29 cellular contexts compared by ENCODE assay signal in genomic region chr7:5286933-5287332, GRCh38.
"Had no signal": no experiment of that assay in that cellular context is flagged by ENCODE, and none has a peak within 500 bp of the region (broad histone marks: within the 10 kb centered on the region; RNA-seq: fewer than 3 reads in every experiment).

No MANE protein-coding gene starts in this region.

- H3K4me3 Mint-ChIP-seq: mesothelial cell of epicardium; naive B cell; natural killer cell; stimulated activated effector memory CD8-positive, alpha-beta T cell treated with anti-CD3 and anti-CD28 coated beads, Interleukin-12 subunit alpha, Interleukin-12 subunit beta, amount 100 ng/mL, for 72 hours; stimulated activated naive CD8-positive, alpha-beta T cell treated with anti-CD3 and anti-CD28 coated beads, Interleukin-15, Interleukin-2, amounts not matched to agents 100 ng/mL and 50 ng/mL, for 24 hours had no signal

- H3K27ac ChIP-seq: heart left ventricle, left ventricle myocardium inferior, neutrophil, ovary, prostate gland, skin epidermis, suprapubic skin, thoracic aorta, tibial artery, upper lobe of right lung, uterus had no signal

- H3K36me3 ChIP-seq: heart left ventricle, left ventricle myocardium inferior, neutrophil, ovary, prostate gland, suprapubic skin, thoracic aorta, tibial artery, upper lobe of right lung, uterus had no signal

- H3K4me3 ChIP-seq: heart left ventricle, left ventricle myocardium inferior, lung, ovary, prostate gland, skin epidermis, suprapubic skin, thoracic aorta, tibial artery, upper lobe of right lung, uterus had no signal

- DNase-seq: heart left ventricle; islet precursor cell; left ventricle myocardium inferior; mesendoderm; naive B cell; natural killer cell; occipital lobe; ovary; retina; right cardiac atrium; stimulated activated CD4-positive, alpha-beta T cell treated with anti-CD3 and anti-CD28 coated beads, Interleukin-12 subunit alpha, Interleukin-12 subunit beta, amount 100 ng/mL, for 4 hours; stimulated activated CD4-positive, alpha-beta T cell treated with anti-CD3 and anti-CD28 coated beads, Interleukin-15, amount 100 ng/mL, for 24 hours; stimulated activated CD4-positive, alpha-beta T cell treated with anti-CD3 and anti-CD28 coated beads, Interleukin-2, amount 100 ng/mL, for 24 hours; stimulated activated CD4-positive, alpha-beta T cell treated with anti-CD3 and anti-CD28 coated beads, Interleukin-4, amount 100 ng/mL, for 24 hours; stimulated activated naive CD4-positive, alpha-beta T cell; tibial artery; trophoblast cell; upper lobe of right lung; uterus had no signal

- H3K4me1 ChIP-seq: prostate gland had no signal

- ATAC-seq: heart left ventricle; natural killer cell; right cardiac atrium; sciatic nerve; stimulated activated effector memory CD8-positive, alpha-beta T cell treated with anti-CD3 and anti-CD28 coated beads, Interleukin-12 subunit alpha, Interleukin-12 subunit beta, amount 100 ng/mL, for 72 hours; upper lobe of right lung had no signal

- H3K36me3 Mint-ChIP-seq: naive B cell; natural killer cell; stimulated activated effector memory CD8-positive, alpha-beta T cell treated with anti-CD3 and anti-CD28 coated beads, Interleukin-12 subunit alpha, Interleukin-12 subunit beta, amount 100 ng/mL, for 72 hours had no signal

- H3K9me3 Mint-ChIP-seq: mesothelial cell of epicardium; naive B cell; natural killer cell; stimulated activated effector memory CD8-positive, alpha-beta T cell treated with anti-CD3 and anti-CD28 coated beads, Interleukin-12 subunit alpha, Interleukin-12 subunit beta, amount 100 ng/mL, for 72 hours; stimulated activated naive CD8-positive, alpha-beta T cell treated with anti-CD3 and anti-CD28 coated beads, Interleukin-15, Interleukin-2, amounts not matched to agents 100 ng/mL and 50 ng/mL, for 24 hours had no signal

- H3K27me3 ChIP-seq: ovary, uterus had no signal

- H3K9me3 ChIP-seq: heart left ventricle, left ventricle myocardium inferior, neutrophil, ovary, prostate gland, suprapubic skin, thoracic aorta, tibial artery, upper lobe of right lung, uterus had no signal

- H3K27ac Mint-ChIP-seq: mesothelial cell of epicardium; naive B cell; natural killer cell; stimulated activated effector memory CD8-positive, alpha-beta T cell treated with anti-CD3 and anti-CD28 coated beads, Interleukin-12 subunit alpha, Interleukin-12 subunit beta, amount 100 ng/mL, for 72 hours; stimulated activated naive CD8-positive, alpha-beta T cell treated with anti-CD3 and anti-CD28 coated beads, Interleukin-15, Interleukin-2, amounts not matched to agents 100 ng/mL and 50 ng/mL, for 24 hours had no signal

- H3K4me1 Mint-ChIP-seq: natural killer cell; stimulated activated effector memory CD8-positive, alpha-beta T cell treated with anti-CD3 and anti-CD28 coated beads, Interleukin-12 subunit alpha, Interleukin-12 subunit beta, amount 100 ng/mL, for 72 hours had no signal
